8 cellular contexts compared by ENCODE assay signal in the genomic region with DNA sequence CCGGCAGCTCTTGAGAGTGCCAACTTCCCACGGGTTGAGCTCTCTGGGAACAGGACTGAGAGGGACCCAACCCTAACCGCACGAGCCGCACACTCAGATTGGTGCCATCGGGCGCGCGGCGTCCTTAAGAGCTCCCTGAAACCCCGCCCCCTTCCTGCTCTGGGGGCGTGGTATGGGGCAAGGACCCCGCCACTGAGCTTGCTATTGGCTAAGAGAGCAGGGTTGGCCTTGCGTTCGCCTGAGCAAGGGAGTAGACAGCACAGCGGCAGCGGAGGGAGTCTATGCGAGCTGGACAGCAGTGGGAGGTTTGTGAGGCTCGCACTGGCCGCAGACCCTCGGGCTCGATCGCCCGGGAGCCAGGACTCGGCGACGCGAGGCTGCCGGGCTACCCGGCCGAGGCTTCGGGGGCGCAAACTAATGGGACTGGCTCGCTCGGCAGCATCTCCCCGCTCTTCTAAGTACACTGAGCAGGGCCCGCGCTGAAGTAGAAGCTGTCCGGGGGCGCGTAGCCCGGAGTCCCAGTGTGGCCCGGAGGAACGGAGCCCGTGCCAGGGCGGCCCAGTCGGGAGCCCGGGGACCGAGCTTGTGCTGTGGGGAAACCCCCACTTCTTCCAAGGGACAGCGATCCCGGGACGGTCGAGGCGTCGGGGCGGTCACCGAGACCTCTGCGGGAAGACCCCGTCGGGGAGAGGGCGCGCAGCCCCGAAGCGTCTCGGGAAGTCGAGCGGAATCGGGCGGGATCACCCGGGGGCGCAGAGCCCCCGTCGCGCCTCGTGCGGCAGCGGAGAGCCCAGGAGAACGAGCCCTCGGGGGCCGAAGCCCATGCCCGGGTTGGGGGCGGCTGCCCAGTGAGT. TPM values are rescaled to one million over a fixed set of nuclear protein-coding genes. Genes with fewer than 3 reads are reported as not detected.
DNase-seq lines count a peak whose midpoint lies in the region; ATAC-seq and TF ChIP-seq lines count a peak whose summit lies in the region.

A gene (plus strand): TSS at position 282 of the 854 bp plus-strand sequence. CDS start 756 bp downstream, outside the sequence.

- H3K9ac ChIP-seq in HUES64 (ENCODE audit: low read depth, low read length) (peak within 1 kb of the TSS; percentile 52), mucosa of stomach (ENCODE audit: low read length) (peak within 1 kb of the TSS; percentile 86)

- H3K27ac ChIP-seq in HUES64 (ENCODE audit: low read depth, low read length), result no peak within 1 kb of the TSS

- H3K4me1 ChIP-seq in HUES64 (ENCODE audit: insufficient read depth, low read length) (0 out of 2 replicates have a peak, but pooled peaks cover 4% of the 10 kb centered on the region), mucosa of stomach (ENCODE audit: control insufficient read depth, insufficient read depth, low read length) (peaks cover 25% of the 10 kb centered on the region)

- H3K36me3 ChIP-seq in HUES64 (ENCODE audit: insufficient read depth, low read length) (no peaks in the 10 kb centered on the region), mucosa of stomach (ENCODE audit: control insufficient read depth, insufficient read depth, low read length) (no peaks in the 10 kb centered on the region)

- TF ChIP-seq POLR2A in erythroblast (IDR thresholded peaks at IDR 0.05; ENCODE audit: low read length), result peak; percentile 62

- peak within 1 kb of the TSS; percentile 64 for H3K4me3 ChIP-seq in HUES64 (ENCODE audit: low read length)
- peak within 1 kb of the TSS; percentile 36 for H3K4me3 ChIP-seq in mucosa of stomach (ENCODE audit: low read length)

- no peaks in the 10 kb centered on the region for H3K9me3 ChIP-seq in HUES64 (ENCODE audit: insufficient read depth, low read depth, low read length)
- H3K9me3 ChIP-seq in mucosa of stomach (ENCODE audit: control insufficient read depth, low read length), result no peaks in the 10 kb centered on the region

- peak; percentile 93 for ATAC-seq in GM21515 (IDR thresholded peaks at IDR 0.05; ENCODE audit: unreplicated experiment)

- peaks cover 35% of the 10 kb centered on the region for H3K27me3 Mint-ChIP-seq in activated T-cell treated with anti-CD3 and anti-CD28 coated beads, Interleukin-2, amount 50 U/mL, for 24 hours

- H3K27me3 ChIP-seq in HUES64 (ENCODE audit: insufficient read depth, low read length) (peaks cover 88% of the 10 kb centered on the region), mucosa of stomach (ENCODE audit: control insufficient read depth, insufficient read depth, low read length) (no peaks in the 10 kb centered on the region)

- peaks cover 20% of the 10 kb centered on the region for H3K4me1 Mint-ChIP-seq in activated T-cell treated with anti-CD3 and anti-CD28 coated beads, Interleukin-2, amount 50 U/mL, for 24 hours (ENCODE audit: low read depth)

- no peaks in the 10 kb centered on the region for H3K9me3 Mint-ChIP-seq in activated T-cell treated with anti-CD3 and anti-CD28 coated beads, Interleukin-2, amount 50 U/mL, for 24 hours

- peak within 1 kb of the TSS; percentile 84 for H3K27ac Mint-ChIP-seq in activated T-cell treated with anti-CD3 and anti-CD28 coated beads, Interleukin-2, amount 50 U/mL, for 24 hours

- H3K4me3 Mint-ChIP-seq in activated T-cell treated with anti-CD3 and anti-CD28 coated beads, Interleukin-2, amount 50 U/mL, for 24 hours, result peak within 1 kb of the TSS; percentile 82

- WGBS in HUES64, result under 1% methylated on average over 82 of the region's 82 CpGs

- DNase-seq in DMS 273 (lab: John Stamatoyannopoulos, UW; ENCODE audit: unreplicated experiment) (peak; percentile 98), OCI-M2 (lab: John Stamatoyannopoulos, UW; ENCODE audit: unreplicated experiment) (peak; percentile 65), erythroblast (lab: John Stamatoyannopoulos, UW) (peak; percentile 93)
- peak; percentile 85 for DNase-seq in activated T-cell treated with anti-CD3 and anti-CD28 coated beads, Interleukin-2, amount 50 U/mL, for 24 hours
- DNase-seq in stimulated activated CD8-positive, alpha-beta memory T cell treated with anti-CD3 and anti-CD28 coated beads, Interleukin-4, amount 100 ng/mL, for 48 hours, result peak; percentile 81

- no peaks in the 10 kb centered on the region for H3K36me3 Mint-ChIP-seq in activated T-cell treated with anti-CD3 and anti-CD28 coated beads, Interleukin-2, amount 50 U/mL, for 24 hours (ENCODE audit: low read depth)

RNA-seq across cellular contexts. Expression of the gene that starts here (rescaled TPM):
- polyA plus RNA-seq in HUES64 (2013, experiment 1 of 2), result 26.3 TPM
- 29.3 TPM for polyA plus RNA-seq in HUES64 (2013, experiment 2 of 2)
